In the genomic region with DNA sequence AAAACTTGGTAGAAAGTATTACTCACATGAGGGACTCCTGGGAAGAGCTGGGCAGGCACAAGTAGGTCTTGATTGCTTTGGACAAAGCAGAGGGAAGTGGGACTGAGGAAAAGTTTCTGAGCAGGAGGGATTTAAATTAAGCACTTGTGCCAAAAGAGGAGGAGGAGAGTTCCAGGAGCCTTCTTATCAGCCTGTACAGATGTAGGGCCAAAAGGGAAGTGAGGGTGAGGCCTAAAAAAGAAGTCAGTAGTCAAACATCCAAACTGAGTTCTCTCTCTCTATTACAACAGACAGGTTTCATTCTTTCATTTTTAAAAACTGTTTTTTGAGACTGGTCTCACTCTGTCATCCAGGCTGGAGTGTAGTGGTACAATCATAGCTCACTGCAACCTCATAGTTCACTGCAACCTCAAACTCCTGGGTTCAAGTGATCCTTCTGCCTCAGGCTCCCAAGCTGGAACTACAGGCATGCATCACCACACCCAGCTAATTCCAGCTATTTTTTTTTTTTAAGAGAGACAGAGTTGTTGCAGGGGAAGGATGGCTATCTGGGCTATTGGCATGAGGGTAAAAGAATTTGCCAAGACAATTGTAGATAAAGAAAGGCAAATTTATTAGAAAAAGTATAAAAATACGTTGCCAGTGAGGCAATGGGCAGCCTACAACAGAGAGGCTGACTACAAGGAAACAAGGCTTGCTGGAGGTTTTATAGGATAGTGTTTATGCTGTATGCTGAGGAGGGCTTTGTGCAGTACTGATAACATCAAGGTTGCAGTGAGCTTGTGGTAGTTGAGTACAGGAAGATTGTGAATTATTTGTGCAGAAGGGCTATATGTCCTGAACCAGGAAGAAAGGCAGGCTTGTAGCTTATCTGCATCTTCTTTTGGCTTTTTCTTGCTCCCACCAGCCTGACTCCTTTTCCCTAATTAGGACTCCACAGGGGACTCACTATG, we compare ENCODE assay signal across 1 cellular context.
TF ChIP-seq lines count a peak whose summit lies in the region.

No MANE protein-coding gene starts in this region.

TF ChIP-seq in K562, 482 proteins besides CTCF, POLR2A, EP300 and RAD21 (continued from another document and continues in another):
- TF ChIP-seq, protein P1, sequence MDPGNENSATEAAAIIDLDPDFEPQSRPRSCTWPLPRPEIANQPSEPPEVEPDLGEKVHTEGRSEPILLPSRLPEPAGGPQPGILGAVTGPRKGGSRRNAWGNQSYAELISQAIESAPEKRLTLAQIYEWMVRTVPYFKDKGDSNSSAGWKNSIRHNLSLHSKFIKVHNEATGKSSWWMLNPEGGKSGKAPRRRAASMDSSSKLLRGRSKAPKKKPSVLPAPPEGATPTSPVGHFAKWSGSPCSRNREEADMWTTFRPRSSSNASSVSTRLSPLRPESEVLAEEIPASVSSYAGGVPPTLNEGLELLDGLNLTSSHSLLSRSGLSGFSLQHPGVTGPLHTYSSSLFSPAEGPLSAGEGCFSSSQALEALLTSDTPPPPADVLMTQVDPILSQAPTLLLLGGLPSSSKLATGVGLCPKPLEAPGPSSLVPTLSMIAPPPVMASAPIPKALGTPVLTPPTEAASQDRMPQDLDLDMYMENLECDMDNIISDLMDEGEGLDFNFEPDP (CRISPR knock-in tag; IDR thresholded peaks at IDR 0.05) = no peak
- TF ChIP-seq NCOR1 (IDR thresholded peaks at IDR 0.05) = peak; percentile 83
- TF ChIP-seq ZZZ3 (IDR thresholded peaks at IDR 0.05) = no peak
- TF ChIP-seq CHD4 (IDR thresholded peaks at IDR 0.05; ENCODE audit: insufficient read depth, insufficient replicate concordance, low read depth, low read length, poor library complexity, severe bottlenecking) = peak; percentile 50
- no peak for TF ChIP-seq ZNF232 (CRISPR knock-in tag; IDR thresholded peaks at IDR 0.05)
- TF ChIP-seq XRCC5 (IDR thresholded peaks at IDR 0.05; ENCODE audit: low read depth, low read length) = no peak
- 0 out of 2 replicates have a peak, but pooled peaks have one; percentile 64 for TF ChIP-seq ZNF766 (CRISPR knock-in tag; conservative IDR thresholded peaks at IDR 0.05)
- TF ChIP-seq, protein P2, sequence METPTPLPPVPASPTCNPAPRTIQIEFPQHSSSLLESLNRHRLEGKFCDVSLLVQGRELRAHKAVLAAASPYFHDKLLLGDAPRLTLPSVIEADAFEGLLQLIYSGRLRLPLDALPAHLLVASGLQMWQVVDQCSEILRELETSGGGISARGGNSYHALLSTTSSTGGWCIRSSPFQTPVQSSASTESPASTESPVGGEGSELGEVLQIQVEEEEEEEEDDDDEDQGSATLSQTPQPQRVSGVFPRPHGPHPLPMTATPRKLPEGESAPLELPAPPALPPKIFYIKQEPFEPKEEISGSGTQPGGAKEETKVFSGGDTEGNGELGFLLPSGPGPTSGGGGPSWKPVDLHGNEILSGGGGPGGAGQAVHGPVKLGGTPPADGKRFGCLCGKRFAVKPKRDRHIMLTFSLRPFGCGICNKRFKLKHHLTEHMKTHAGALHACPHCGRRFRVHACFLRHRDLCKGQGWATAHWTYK (CRISPR knock-in tag; IDR thresholded peaks at IDR 0.05) = no peak; the same call in 1 of the 2 replicates
- TF ChIP-seq GABPB2 (CRISPR knock-in tag; conservative IDR thresholded peaks at IDR 0.05) = no peak
- TF ChIP-seq ETV1 (tag; conservative IDR thresholded peaks at IDR 0.05; ENCODE audit: low read depth) = no peak; the same call in 1 of the 2 replicates
- TF ChIP-seq ZC3H8 (IDR thresholded peaks at IDR 0.05) = no peak
- TF ChIP-seq ZNF644 (tag; IDR thresholded peaks at IDR 0.05; ENCODE audit: low read depth) = no peak
- no peak for TF ChIP-seq TAF7 (tag; IDR thresholded peaks at IDR 0.05)
- TF ChIP-seq TCF7L2 (IDR thresholded peaks at IDR 0.05; ENCODE audit: low read depth, low read length) = no peak
- TF ChIP-seq NBN (IDR thresholded peaks at IDR 0.05; ENCODE audit: low read depth) = peak; percentile 89
- TF ChIP-seq EGR1 (conservative IDR thresholded peaks at IDR 0.05) = peak; percentile 54; the same call in 1 of the 2 replicates
- TF ChIP-seq, protein P3, sequence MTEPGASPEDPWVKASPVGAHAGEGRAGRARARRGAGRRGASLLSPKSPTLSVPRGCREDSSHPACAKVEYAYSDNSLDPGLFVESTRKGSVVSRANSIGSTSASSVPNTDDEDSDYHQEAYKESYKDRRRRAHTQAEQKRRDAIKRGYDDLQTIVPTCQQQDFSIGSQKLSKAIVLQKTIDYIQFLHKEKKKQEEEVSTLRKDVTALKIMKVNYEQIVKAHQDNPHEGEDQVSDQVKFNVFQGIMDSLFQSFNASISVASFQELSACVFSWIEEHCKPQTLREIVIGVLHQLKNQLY (CRISPR knock-in tag; conservative IDR thresholded peaks at IDR 0.05) = no peak
- TF ChIP-seq ZNF217 (CRISPR knock-in tag; IDR thresholded peaks at IDR 0.05) = no peak
- no peak for TF ChIP-seq ZNF785 (CRISPR knock-in tag; IDR thresholded peaks at IDR 0.05)
- TF ChIP-seq MED1 (CRISPR knock-in tag; IDR thresholded peaks at IDR 0.05; ENCODE audit: borderline replicate concordance) = no peak
- TF ChIP-seq NR2F6 (CRISPR knock-in tag; IDR thresholded peaks at IDR 0.05) = no peak
- TF ChIP-seq CXXC5 (CRISPR knock-in tag; IDR thresholded peaks at IDR 0.05) = peak; percentile 44
- peak; percentile 78 for TF ChIP-seq ZFX (CRISPR knock-in tag; IDR thresholded peaks at IDR 0.05)
- TF ChIP-seq, protein P4, sequence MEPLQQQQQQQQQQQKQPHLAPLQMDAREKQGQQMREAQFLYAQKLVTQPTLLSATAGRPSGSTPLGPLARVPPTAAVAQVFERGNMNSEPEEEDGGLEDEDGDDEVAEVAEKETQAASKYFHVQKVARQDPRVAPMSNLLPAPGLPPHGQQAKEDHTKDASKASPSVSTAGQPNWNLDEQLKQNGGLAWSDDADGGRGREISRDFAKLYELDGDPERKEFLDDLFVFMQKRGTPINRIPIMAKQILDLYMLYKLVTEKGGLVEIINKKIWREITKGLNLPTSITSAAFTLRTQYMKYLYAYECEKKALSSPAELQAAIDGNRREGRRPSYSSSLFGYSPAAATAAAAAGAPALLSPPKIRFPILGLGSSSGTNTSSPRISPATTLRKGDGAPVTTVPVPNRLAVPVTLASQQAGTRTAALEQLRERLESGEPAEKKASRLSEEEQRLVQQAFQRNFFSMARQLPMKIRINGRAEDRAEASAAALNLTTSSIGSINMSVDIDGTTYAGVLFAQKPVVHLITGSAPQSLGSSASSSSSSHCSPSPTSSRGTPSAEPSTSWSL (CRISPR knock-in tag; IDR thresholded peaks at IDR 0.05; ENCODE audit: borderline replicate concordance) = no peak
- peak; percentile 77; the same call in 1 of the 2 replicates for TF ChIP-seq CTBP1 (IDR thresholded peaks at IDR 0.05; ENCODE audit: borderline replicate concordance)
- no peak for TF ChIP-seq FOXA1 (IDR thresholded peaks at IDR 0.05; ENCODE audit: borderline replicate concordance)
- TF ChIP-seq TEAD2 (tag; IDR thresholded peaks at IDR 0.05) = no peak
- no peak for TF ChIP-seq RFX5 (IDR thresholded peaks at IDR 0.05; ENCODE audit: low read depth, low read length)
- TF ChIP-seq, protein P5, sequence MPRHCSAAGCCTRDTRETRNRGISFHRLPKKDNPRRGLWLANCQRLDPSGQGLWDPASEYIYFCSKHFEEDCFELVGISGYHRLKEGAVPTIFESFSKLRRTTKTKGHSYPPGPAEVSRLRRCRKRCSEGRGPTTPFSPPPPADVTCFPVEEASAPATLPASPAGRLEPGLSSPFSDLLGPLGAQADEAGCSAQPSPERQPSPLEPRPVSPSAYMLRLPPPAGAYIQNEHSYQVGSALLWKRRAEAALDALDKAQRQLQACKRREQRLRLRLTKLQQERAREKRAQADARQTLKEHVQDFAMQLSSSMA (CRISPR knock-in tag; IDR thresholded peaks at IDR 0.05) = no peak
- no peak for TF ChIP-seq NELFE (IDR thresholded peaks at IDR 0.05; ENCODE audit: insufficient read depth, insufficient read length)
- TF ChIP-seq ZNF75A (CRISPR knock-in tag; IDR thresholded peaks at IDR 0.05) = no peak
- peak; percentile 84 for TF ChIP-seq ADNP (tag; IDR thresholded peaks at IDR 0.05)
- TF ChIP-seq, protein P6, sequence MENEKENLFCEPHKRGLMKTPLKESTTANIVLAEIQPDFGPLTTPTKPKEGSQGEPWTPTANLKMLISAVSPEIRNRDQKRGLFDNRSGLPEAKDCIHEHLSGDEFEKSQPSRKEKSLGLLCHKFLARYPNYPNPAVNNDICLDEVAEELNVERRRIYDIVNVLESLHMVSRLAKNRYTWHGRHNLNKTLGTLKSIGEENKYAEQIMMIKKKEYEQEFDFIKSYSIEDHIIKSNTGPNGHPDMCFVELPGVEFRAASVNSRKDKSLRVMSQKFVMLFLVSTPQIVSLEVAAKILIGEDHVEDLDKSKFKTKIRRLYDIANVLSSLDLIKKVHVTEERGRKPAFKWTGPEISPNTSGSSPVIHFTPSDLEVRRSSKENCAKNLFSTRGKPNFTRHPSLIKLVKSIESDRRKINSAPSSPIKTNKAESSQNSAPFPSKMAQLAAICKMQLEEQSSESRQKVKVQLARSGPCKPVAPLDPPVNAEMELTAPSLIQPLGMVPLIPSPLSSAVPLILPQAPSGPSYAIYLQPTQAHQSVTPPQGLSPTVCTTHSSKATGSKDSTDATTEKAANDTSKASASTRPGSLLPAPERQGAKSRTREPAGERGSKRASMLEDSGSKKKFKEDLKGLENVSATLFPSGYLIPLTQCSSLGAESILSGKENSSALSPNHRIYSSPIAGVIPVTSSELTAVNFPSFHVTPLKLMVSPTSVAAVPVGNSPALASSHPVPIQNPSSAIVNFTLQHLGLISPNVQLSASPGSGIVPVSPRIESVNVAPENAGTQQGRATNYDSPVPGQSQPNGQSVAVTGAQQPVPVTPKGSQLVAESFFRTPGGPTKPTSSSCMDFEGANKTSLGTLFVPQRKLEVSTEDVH (IDR thresholded peaks at IDR 0.05; ENCODE audit: low read depth, partially characterized antibody) = peak; percentile 27
- TF ChIP-seq, protein P7, sequence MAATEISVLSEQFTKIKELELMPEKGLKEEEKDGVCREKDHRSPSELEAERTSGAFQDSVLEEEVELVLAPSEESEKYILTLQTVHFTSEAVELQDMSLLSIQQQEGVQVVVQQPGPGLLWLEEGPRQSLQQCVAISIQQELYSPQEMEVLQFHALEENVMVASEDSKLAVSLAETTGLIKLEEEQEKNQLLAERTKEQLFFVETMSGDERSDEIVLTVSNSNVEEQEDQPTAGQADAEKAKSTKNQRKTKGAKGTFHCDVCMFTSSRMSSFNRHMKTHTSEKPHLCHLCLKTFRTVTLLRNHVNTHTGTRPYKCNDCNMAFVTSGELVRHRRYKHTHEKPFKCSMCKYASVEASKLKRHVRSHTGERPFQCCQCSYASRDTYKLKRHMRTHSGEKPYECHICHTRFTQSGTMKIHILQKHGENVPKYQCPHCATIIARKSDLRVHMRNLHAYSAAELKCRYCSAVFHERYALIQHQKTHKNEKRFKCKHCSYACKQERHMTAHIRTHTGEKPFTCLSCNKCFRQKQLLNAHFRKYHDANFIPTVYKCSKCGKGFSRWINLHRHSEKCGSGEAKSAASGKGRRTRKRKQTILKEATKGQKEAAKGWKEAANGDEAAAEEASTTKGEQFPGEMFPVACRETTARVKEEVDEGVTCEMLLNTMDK (IDR thresholded peaks at IDR 0.05; ENCODE audit: borderline replicate concordance, insufficient read depth, low read depth, low read length, poor library complexity, severe bottlenecking) = no peak
- TF ChIP-seq, protein P8, sequence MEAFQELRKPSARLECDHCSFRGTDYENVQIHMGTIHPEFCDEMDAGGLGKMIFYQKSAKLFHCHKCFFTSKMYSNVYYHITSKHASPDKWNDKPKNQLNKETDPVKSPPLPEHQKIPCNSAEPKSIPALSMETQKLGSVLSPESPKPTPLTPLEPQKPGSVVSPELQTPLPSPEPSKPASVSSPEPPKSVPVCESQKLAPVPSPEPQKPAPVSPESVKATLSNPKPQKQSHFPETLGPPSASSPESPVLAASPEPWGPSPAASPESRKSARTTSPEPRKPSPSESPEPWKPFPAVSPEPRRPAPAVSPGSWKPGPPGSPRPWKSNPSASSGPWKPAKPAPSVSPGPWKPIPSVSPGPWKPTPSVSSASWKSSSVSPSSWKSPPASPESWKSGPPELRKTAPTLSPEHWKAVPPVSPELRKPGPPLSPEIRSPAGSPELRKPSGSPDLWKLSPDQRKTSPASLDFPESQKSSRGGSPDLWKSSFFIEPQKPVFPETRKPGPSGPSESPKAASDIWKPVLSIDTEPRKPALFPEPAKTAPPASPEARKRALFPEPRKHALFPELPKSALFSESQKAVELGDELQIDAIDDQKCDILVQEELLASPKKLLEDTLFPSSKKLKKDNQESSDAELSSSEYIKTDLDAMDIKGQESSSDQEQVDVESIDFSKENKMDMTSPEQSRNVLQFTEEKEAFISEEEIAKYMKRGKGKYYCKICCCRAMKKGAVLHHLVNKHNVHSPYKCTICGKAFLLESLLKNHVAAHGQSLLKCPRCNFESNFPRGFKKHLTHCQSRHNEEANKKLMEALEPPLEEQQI (IDR thresholded peaks at IDR 0.05) = no peak; the same call in 1 of the 2 replicates
- no peak for TF ChIP-seq ZNF253 (CRISPR knock-in tag; conservative IDR thresholded peaks at IDR 0.05)
- TF ChIP-seq XRCC3 (IDR thresholded peaks at IDR 0.05) = no peak
- no peak for TF ChIP-seq GTF2A2 (tag; IDR thresholded peaks at IDR 0.05)
- TF ChIP-seq KAT8 (IDR thresholded peaks at IDR 0.05; ENCODE audit: low read depth) = no peak
- no peak for TF ChIP-seq TAF1 (IDR thresholded peaks at IDR 0.05; ENCODE audit: control insufficient read depth, extremely low read depth, insufficient read depth, low read length, severe bottlenecking)
- TF ChIP-seq ZKSCAN8 (CRISPR knock-in tag; IDR thresholded peaks at IDR 0.05) = no peak
- TF ChIP-seq LARP7 (IDR thresholded peaks at IDR 0.05) = no peak
- no peak for TF ChIP-seq ZNF354B (CRISPR knock-in tag; IDR thresholded peaks at IDR 0.05)
- TF ChIP-seq POLR2AphosphoS2 (IDR thresholded peaks at IDR 0.05; ENCODE audit: low read length) = no peak
- no peak for TF ChIP-seq KLF1 (tag; IDR thresholded peaks at IDR 0.05)
- TF ChIP-seq, protein P9, sequence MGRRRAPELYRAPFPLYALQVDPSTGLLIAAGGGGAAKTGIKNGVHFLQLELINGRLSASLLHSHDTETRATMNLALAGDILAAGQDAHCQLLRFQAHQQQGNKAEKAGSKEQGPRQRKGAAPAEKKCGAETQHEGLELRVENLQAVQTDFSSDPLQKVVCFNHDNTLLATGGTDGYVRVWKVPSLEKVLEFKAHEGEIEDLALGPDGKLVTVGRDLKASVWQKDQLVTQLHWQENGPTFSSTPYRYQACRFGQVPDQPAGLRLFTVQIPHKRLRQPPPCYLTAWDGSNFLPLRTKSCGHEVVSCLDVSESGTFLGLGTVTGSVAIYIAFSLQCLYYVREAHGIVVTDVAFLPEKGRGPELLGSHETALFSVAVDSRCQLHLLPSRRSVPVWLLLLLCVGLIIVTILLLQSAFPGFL (CRISPR knock-in tag; IDR thresholded peaks at IDR 0.05) = no peak
- TF ChIP-seq PML (IDR thresholded peaks at IDR 0.05; ENCODE audit: low read length) = peak; percentile 85
- TF ChIP-seq PRPF4 (IDR thresholded peaks at IDR 0.05; ENCODE audit: insufficient read depth, low read depth, low read length, poor library complexity, severe bottlenecking) = no peak
- TF ChIP-seq ZNF780A (CRISPR knock-in tag; IDR thresholded peaks at IDR 0.05) = no peak
- no peak for TF ChIP-seq ZC3H4 (CRISPR knock-in tag; IDR thresholded peaks at IDR 0.05; ENCODE audit: borderline replicate concordance)
- no peak for TF ChIP-seq ZBTB8A (IDR thresholded peaks at IDR 0.05; ENCODE audit: partially characterized antibody)
